ENCODE assay signal across 32 cellular contexts in genomic region chr4:56764206-56764605, GRCh38. TPM values are rescaled to one million over a fixed set of nuclear protein-coding genes. Genes with fewer than 3 reads are reported as not detected.
"Had no signal": no experiment of that assay in that cellular context is flagged by ENCODE, and none has a peak within 500 bp of the region (broad histone marks: within the 10 kb centered on the region; RNA-seq: fewer than 3 reads in every experiment).

No MANE protein-coding gene starts in this region.

- H3K4me3 ChIP-seq: adrenal gland, colonic mucosa, Peyer's patch, SJCRH30 had no signal

- H3K27ac ChIP-seq: adrenal gland, colonic mucosa, Peyer's patch, RWPE1, SJCRH30 had no signal

- H3K9me3 ChIP-seq: adrenal gland, colonic mucosa, Peyer's patch, SJCRH30, SK-N-SH had no signal

- H3K4me1 ChIP-seq: adrenal gland, SJCRH30 had no signal

- H3K27me3 ChIP-seq: adrenal gland, colonic mucosa, Peyer's patch, SJCRH30 had no signal

- H3K36me3 ChIP-seq: adrenal gland, colonic mucosa, Peyer's patch, SJCRH30 had no signal

- DNase-seq: activated B cell treated with CpG ODN at 0.5 μM for 24 hours; activated CD4-positive, alpha-beta T cell treated with anti-CD3 and anti-CD28 coated beads for 1 hour; activated CD4-positive, alpha-beta T cell treated with anti-CD3 and anti-CD28 coated beads, Interleukin-2, amount 10 ng/mL, durations not matched to agents 24 days and 14 days; activated CD4-positive, alpha-beta T cell treated with anti-CD3 and anti-CD28 coated beads, Interleukin-2, amount 50 U/mL, for 48 hours; activated CD8-positive, alpha-beta memory T cell treated with anti-CD3 and anti-CD28 coated beads, Interleukin-2, amount 10 ng/mL, durations not matched to agents 7 days and 5 days; activated gamma-delta T cell; activated naive CD4-positive, alpha-beta T cell treated with anti-CD3 and anti-CD28 coated beads, Interleukin-2, amount 50 U/mL, for 16 hours; activated naive CD8-positive, alpha-beta T cell treated with anti-CD3 and anti-CD28 coated beads, Interleukin-2, amount 10 ng/mL, durations not matched to agents 7 days and 5 days; activated T-cell treated with anti-CD3 and anti-CD28 coated beads, Interleukin-2, amount 50 U/mL, for 48 hours; adrenal gland; anterior cingulate cortex; cerebellar nuclear complex; colonic mucosa; Kasumi-1; KBM-7; NCI-H1105; NCI-H1436; NCI-H1694 treated with DMSO at 0.1 percent for 48 hours; NCI-H2029 treated with DMSO at 0.1 percent for 48 hours; NCI-H345; NCI-H510A treated with DMSO at 0.1 percent for 48 hours; NCI-H69; NK-92 treated with Interleukin-12 subunit alpha and Interleukin-12 subunit beta, amount 100 ng/mL, for 24 hours; Peyer's patch; Right ventricle myocardium superior; T-helper 9 cell had no signal

- ATAC-seq: activated CD8-positive, alpha-beta memory T cell treated with anti-CD3 and anti-CD28 coated beads, Interleukin-2, amount 10 ng/mL, durations not matched to agents 7 days and 5 days; activated T-helper 17 cell treated with anti-CD3 and anti-CD28 coated beads, Interleukin-2, amount 50 U/mL, for 72 hours had no signal

RNA-seq across cellular contexts. Expression of gene SPINK2, which starts 57.3 kb away (rescaled TPM):
- total RNA-seq: activated B cell treated with CpG ODN at 0.5 μM for 24 hours; activated T-helper 17 cell treated with anti-CD3 and anti-CD28 coated beads, Interleukin-2, amount 50 U/mL, for 72 hours; adrenal gland; cardiac septum; M059J; Peyer's patch; SJCRH30 had no signal
